In the genomic region with DNA sequence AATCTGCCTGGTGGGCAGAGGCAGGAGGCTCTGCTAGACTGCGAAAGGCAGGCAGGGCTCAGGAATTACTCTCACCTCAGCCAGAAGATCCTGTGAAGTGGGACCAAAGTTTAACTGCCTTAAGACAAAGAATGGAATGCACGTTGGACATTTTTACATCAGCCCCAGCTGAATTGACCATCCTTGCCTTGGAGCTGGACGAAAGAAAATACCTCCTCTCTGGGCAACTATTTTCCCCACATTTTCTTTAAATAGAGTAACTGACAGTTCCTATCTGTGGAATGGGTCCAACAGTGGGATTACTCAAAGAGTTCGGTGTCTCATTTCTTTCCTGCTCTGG, we compare ENCODE assay signal across 17 cellular contexts.
"Had no signal": no experiment of that assay in that cellular context is flagged by ENCODE, and none has a peak within 500 bp of the region (broad histone marks: within the 10 kb centered on the region; RNA-seq: fewer than 3 reads in every experiment).

No MANE protein-coding gene starts in this region.

- H3K27me3 Mint-ChIP-seq: activated CD4-positive, alpha-beta T cell treated with anti-CD3 and anti-CD28 coated beads, Interleukin-2, amount 10 ng/mL, durations not matched to agents 24 days and 14 days; activated naive CD8-positive, alpha-beta T cell had no signal

- H3K4me3 Mint-ChIP-seq: activated CD4-positive, alpha-beta T cell treated with anti-CD3 and anti-CD28 coated beads, Interleukin-2, amount 10 ng/mL, durations not matched to agents 24 days and 14 days; activated naive CD8-positive, alpha-beta T cell; activated T-cell treated with anti-CD3 and anti-CD28 coated beads, Interleukin-2, amount 50 U/mL, for 4 hours; mesothelial cell of epicardium; WTC11 had no signal

- H3K9me3 Mint-ChIP-seq: activated CD4-positive, alpha-beta T cell treated with anti-CD3 and anti-CD28 coated beads, Interleukin-2, amount 10 ng/mL, durations not matched to agents 24 days and 14 days; activated T-cell treated with anti-CD3 and anti-CD28 coated beads, Interleukin-2, amount 50 U/mL, for 4 hours; mesothelial cell of epicardium; WTC11 had no signal

- ATAC-seq: activated T-cell treated with anti-CD3 and anti-CD28 coated beads, Interleukin-2, amount 50 U/mL, for 4 hours; WTC11 had no signal

- H3K4me1 ChIP-seq: colonic mucosa, prostate gland had no signal

- H3K27me3 ChIP-seq: colonic mucosa, neutrophil, stomach, tibial nerve had no signal

- H3K27ac ChIP-seq: colonic mucosa, neutrophil, prostate gland, SK-N-MC had no signal

- H3K9me3 ChIP-seq: colonic mucosa, neutrophil, prostate gland, stomach, tibial nerve had no signal

- H3K36me3 ChIP-seq: prostate gland had no signal

- H3K4me3 ChIP-seq: colonic mucosa, prostate gland, SK-N-MC, stomach, tibial nerve had no signal

- H3K27ac Mint-ChIP-seq: activated CD4-positive, alpha-beta T cell treated with anti-CD3 and anti-CD28 coated beads, Interleukin-2, amount 10 ng/mL, durations not matched to agents 24 days and 14 days; activated naive CD8-positive, alpha-beta T cell; mesothelial cell of epicardium had no signal

- DNase-seq: activated CD4-positive, alpha-beta T cell treated with anti-CD3 and anti-CD28 coated beads, Interleukin-2, amount 10 ng/mL, durations not matched to agents 24 days and 14 days; activated effector memory CD4-positive, alpha-beta T cell treated with anti-CD3 and anti-CD28 coated beads, Interleukin-2, amount 50 U/mL, for 16 hours; activated T-cell treated with anti-CD3 and anti-CD28 coated beads, Interleukin-2, amount 50 U/mL, for 4 hours; colonic mucosa; effector CD4-positive, alpha-beta T cell; kidney glomerular epithelial cell; stimulated activated CD4-positive, alpha-beta T cell treated with anti-CD3 and anti-CD28 coated beads, Interleukin-4, amount 100 ng/mL, for 1 hour; stimulated activated CD8-positive, alpha-beta memory T cell treated with anti-CD3 and anti-CD28 coated beads, Interleukin-4, amount 100 ng/mL, for 48 hours; stomach; T-helper 1 cell had no signal
